In the genomic region with DNA sequence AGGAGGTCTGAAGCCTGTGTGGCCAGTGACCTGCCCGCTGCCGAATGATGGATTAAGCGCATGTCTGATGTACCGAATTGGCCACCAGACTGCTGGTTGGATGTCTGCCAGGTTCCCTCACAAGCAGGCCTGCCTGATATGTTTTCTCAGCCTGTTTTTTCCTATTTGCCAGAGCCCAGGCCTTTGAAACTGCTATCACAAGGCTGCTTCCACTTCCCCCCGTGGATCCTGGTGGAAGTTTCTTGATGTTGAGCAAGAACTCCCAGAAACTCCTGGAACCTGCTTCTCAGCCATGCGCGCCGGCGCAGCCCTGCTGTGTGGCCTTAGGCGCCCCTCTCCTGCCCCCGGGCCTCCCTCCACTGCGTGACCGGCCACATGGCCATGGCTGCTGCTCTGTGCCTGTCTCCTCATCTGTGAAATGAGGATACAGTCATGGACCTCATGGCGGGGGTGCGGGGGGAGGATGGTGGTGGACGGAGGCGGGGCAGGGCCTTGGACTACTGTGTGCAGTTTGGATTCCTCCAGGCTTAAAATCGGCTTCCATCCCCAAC, we compare ENCODE assay signal across 11 cellular contexts. TPM values are rescaled to one million over a fixed set of nuclear protein-coding genes. Genes with fewer than 3 reads are reported as not detected.
A peak's percentile ranks its signal among the peaks of the same experiment; 100 is the strongest.
DNase-seq lines count a peak whose midpoint lies in the region; ATAC-seq and TF ChIP-seq lines count a peak whose summit lies in the region.
"Had no signal": no experiment of that assay in that cellular context is flagged by ENCODE, and none has a peak within 500 bp of the region (broad histone marks: within the 10 kb centered on the region; RNA-seq: fewer than 3 reads in every experiment).

No MANE protein-coding gene starts in this region.

- peak overlapping the region; percentile 57 for H3K27ac Mint-ChIP-seq in neural progenitor cell

- peaks cover 8% of the 10 kb centered on the region; the same call in 1 of the 2 replicates for H3K4me1 ChIP-seq in SJCRH30
- peaks cover 11% of the 10 kb centered on the region for H3K4me1 ChIP-seq in neural progenitor cell

- H3K27me3 Mint-ChIP-seq in neural progenitor cell (ENCODE audit: insufficient read depth, low read depth), result peaks cover 13% of the 10 kb centered on the region

- no peaks in the 10 kb centered on the region for H4K20me1 ChIP-seq in neural progenitor cell (ENCODE audit: low read depth)

- H3K4me1 Mint-ChIP-seq in neural progenitor cell, result peaks cover 54% of the 10 kb centered on the region

- no peaks in the 10 kb centered on the region for H3K79me2 ChIP-seq in neural progenitor cell (ENCODE audit: low read depth)

- no peak overlapping the region for H2AFZ ChIP-seq in neural progenitor cell (replicated peaks)

- no peaks in the 10 kb centered on the region; the same call in 1 of the 2 replicates for H3K27me3 ChIP-seq in SJCRH30
- H3K27me3 ChIP-seq in neural progenitor cell, result no peaks in the 10 kb centered on the region

- H3K4me2 ChIP-seq in neural progenitor cell, result peak overlapping the region; percentile 72

- H3K4me3 ChIP-seq in SJCRH30 (no peak overlapping the region), neural progenitor cell (no peak overlapping the region)

- no peaks in the 10 kb centered on the region for H3K36me3 Mint-ChIP-seq in neural progenitor cell

- no peak for ATAC-seq in GM18498 (IDR thresholded peaks at IDR 0.05; ENCODE audit: unreplicated experiment)

- H3K9ac ChIP-seq in neural progenitor cell, result no peak overlapping the region

- H3K36me3 ChIP-seq in SJCRH30, result no peaks in the 10 kb centered on the region
- H3K36me3 ChIP-seq in neural progenitor cell, result no peaks in the 10 kb centered on the region

- H3K9me3 Mint-ChIP-seq in neural progenitor cell, result no peaks in the 10 kb centered on the region

- H3K27ac ChIP-seq in SJCRH30 (no peak overlapping the region), neural progenitor cell (no peak overlapping the region)

- DNase-seq in DMS153 treated with DMSO at 0.1 percent for 48 hours (lab: John Stamatoyannopoulos, UW; ENCODE audit: unreplicated experiment), result peak; percentile 25
- DNase-seq in SJCRH30, result peak; percentile 46 to 59
- DNase-seq in globus pallidus (ENCODE audit: low spot score), result peak; percentile 63
- no peak for DNase-seq in neural progenitor cell (ENCODE audit: low spot score)
- no peak for DNase-seq in stimulated activated naive CD4-positive, alpha-beta T cell treated with Interleukin-2 at 50 U/mL for 16 hours (lab: John Stamatoyannopoulos, UW)
- DNase-seq in activated naive CD4-positive, alpha-beta T cell treated with anti-CD3 and anti-CD28 coated beads, Interleukin-2, amount 50 U/mL, for 16 hours, result no peak
- DNase-seq in SW480 (ENCODE audit: low spot score), result no peak
- DNase-seq: activated CD4-positive, alpha-beta T cell treated with anti-CD3 and anti-CD28 coated beads, Interleukin-2, amount 50 U/mL, for 48 hours; central memory CD4-positive, alpha-beta T cell; stimulated activated CD4-positive, alpha-beta T cell treated with anti-CD3 and anti-CD28 coated beads, Interleukin-1b, Interleukin-23, amount 100 ng/mL, for 48 hours had no signal

- H3K9me3 ChIP-seq in SJCRH30 (replicated peaks) (no peaks in the 10 kb centered on the region), neural progenitor cell (ENCODE audit: low read depth) (no peaks in the 10 kb centered on the region)

- peaks cover 11% of the 10 kb centered on the region for H3F3A ChIP-seq in neural progenitor cell (ENCODE audit: low read depth)

- peak overlapping the region; percentile 70 for H3K4me3 Mint-ChIP-seq in neural progenitor cell

- TF ChIP-seq CTCF in neural progenitor cell (IDR thresholded peaks at IDR 0.05), result no peak

RNA-seq across cellular contexts. Expression of gene CALM1, which starts 56.6 kb away (rescaled TPM):
- 398 and 406 TPM in 2 replicates for total RNA-seq in SJCRH30 (2014; rRNA removed; shearing (Covaris generic))
- total RNA-seq in neural progenitor cell (ENCODE audit: low replicate concordance), result 273 and 362 TPM in 2 replicates

Comparison
In these comparisons a context has a peak if more than half of its experiments do, and no peak if none do; other contexts are left out.
1. DNase-seq: peak in DMS153 treated with DMSO at 0.1 percent for 48 hours (single experiment), SJCRH30 (2 of 2) and globus pallidus (single experiment); none in neural progenitor cell (single experiment), stimulated activated naive CD4-positive, alpha-beta T cell treated with Interleukin-2 at 50 U/mL for 16 hours (single experiment), activated naive CD4-positive, alpha-beta T cell treated with anti-CD3 and anti-CD28 coated beads, Interleukin-2, amount 50 U/mL, for 16 hours (single experiment) and SW480 (single experiment).